In genomic region chr11:9687736-9688494, GRCh38 we compare ENCODE assay signal across 10 cellular contexts. TPM values are rescaled to one million over a fixed set of nuclear protein-coding genes. Genes with fewer than 3 reads are reported as not detected.
DNase-seq lines count a peak whose midpoint lies in the region; TF ChIP-seq lines count a peak whose summit lies in the region.
"Had no signal": no experiment of that assay in that cellular context is flagged by ENCODE, and none has a peak within 500 bp of the region (broad histone marks: within the 10 kb centered on the region; RNA-seq: fewer than 3 reads in every experiment).

No MANE protein-coding gene starts in this region.

- no TSS peak for BruUV-seq in mammary epithelial cell (replicated peaks; lab: Mats Ljungman, UMichigan)

- H3K9me3 ChIP-seq in breast epithelium (no peaks in the 10 kb centered on the region), mammary epithelial cell (replicated peaks; ENCODE audit: insufficient read depth, low read length) (no peaks in the 10 kb centered on the region), uterus (no peaks in the 10 kb centered on the region)

- H3K4me1 ChIP-seq in breast epithelium (peaks cover 0 to 31% of the 10 kb centered on the region in 2 donors), mammary epithelial cell (ENCODE audit: insufficient read depth, low read length) (peaks cover 47% of the 10 kb centered on the region), uterus (peaks cover 0 to 19% of the 10 kb centered on the region in 2 donors)

- CTCF ChIA-PET in mammary epithelial cell (lab: Charles Lee; ENCODE audit: low non-redundant PET) = no interaction called here

- H3K4me3 Mint-ChIP-seq in endothelial cell (ENCODE audit: unreplicated experiment) = no peak overlapping the region
- H3K4me3 Mint-ChIP-seq: endodermal cell had no signal

- H2AFZ ChIP-seq in mammary epithelial cell (ENCODE audit: low read depth, low read length) = no peak overlapping the region

- no peak overlapping the region for H3K9ac ChIP-seq in mammary epithelial cell (ENCODE audit: insufficient read depth, low read length)

- peaks cover 16% of the 10 kb centered on the region for H3K4me1 Mint-ChIP-seq in endothelial cell (ENCODE audit: unreplicated experiment)

- intact Hi-C loops in breast epithelium (cut with DNase I; ENCODE audit: low total_unique reads) (loop anchor here (1.0 kb wide), 1 partner anchor 27 kb away; no protein-coding TSS in a partner anchor), mammary epithelial cell (cut with micrococcal nuclease) (no loop called here), uterus (cut with DNase I; ENCODE audit: low total_unique reads) (no loop called here)

- 85% methylated on average over 2 of the region's 2 CpGs for WGBS in mammary epithelial cell (ENCODE audit: low coverage, missing lambda C conversion rate)

- H3K36me3 ChIP-seq in breast epithelium (no peaks in the 10 kb centered on the region), mammary epithelial cell (ENCODE audit: insufficient read depth, low read length) (no peaks in the 10 kb centered on the region), uterus (no peaks in the 10 kb centered on the region)

- TF ChIP-seq CTCF in breast epithelium (IDR thresholded peaks at IDR 0.05) = no peak
- TF ChIP-seq CTCF in mammary epithelial cell (conservative IDR thresholded peaks at IDR 0.05 in 1 of 2, IDR thresholded peaks at IDR 0.05 in 1 of 2; ENCODE audit: extremely low read depth in 1 of 2, insufficient read depth in 1 of 2, low read depth in 1 of 2, low read length in 2 of 2) = no peak
- no peak for TF ChIP-seq CTCF in cardiac fibroblast (IDR thresholded peaks at IDR 0.05; ENCODE audit: low read depth, low read length)
- no peak for TF ChIP-seq CTCF in uterus (IDR thresholded peaks at IDR 0.05)
- TF ChIP-seq CTCF in endothelial cell (IDR thresholded peaks at IDR 0.05; ENCODE audit: unreplicated experiment) = no peak

- H3K36me3 Mint-ChIP-seq in endothelial cell (ENCODE audit: low read depth, unreplicated experiment) = no peaks in the 10 kb centered on the region

- H3K27ac Mint-ChIP-seq in endothelial cell (ENCODE audit: unreplicated experiment) = no peak overlapping the region
- H3K27ac Mint-ChIP-seq: endodermal cell had no signal

- H3K27me3 ChIP-seq in breast epithelium (no peaks in the 10 kb centered on the region), mammary epithelial cell (ENCODE audit: insufficient read depth, low read length) (no peaks in the 10 kb centered on the region), uterus (no peaks in the 10 kb centered on the region)

- H3K27me3 Mint-ChIP-seq in endothelial cell (ENCODE audit: unreplicated experiment) = no peaks in the 10 kb centered on the region

- H3K27ac ChIP-seq in breast epithelium = peak overlapping the region; percentile 70 to 88
- H3K27ac ChIP-seq in mammary epithelial cell (ENCODE audit: insufficient read depth, low read depth, low read length) = no peak overlapping the region
- H3K27ac ChIP-seq in uterus = peak overlapping the region; percentile 77 to 80

- in situ Hi-C loops in mammary epithelial cell (cut with MboI; ENCODE audit: low sequenced_read_pairs in 2 of 2) = no loop called here

- no peaks in the 10 kb centered on the region for H3K9me3 Mint-ChIP-seq in endothelial cell (ENCODE audit: unreplicated experiment)
- H3K9me3 Mint-ChIP-seq: endodermal cell had no signal

- TF ChIP-seq POLR2A in breast epithelium (IDR thresholded peaks at IDR 0.05) (no peak), uterus (IDR thresholded peaks at IDR 0.05) (no peak)

- no peaks in the 10 kb centered on the region for H4K20me1 ChIP-seq in mammary epithelial cell (ENCODE audit: insufficient read depth, low read length)

- H3K4me3 ChIP-seq in breast epithelium (no peak overlapping the region), mammary epithelial cell (replicated peaks in 1 of 3; ENCODE audit: insufficient read depth in 1 of 3, low read depth in 2 of 3, low read length in 3 of 3) (no peak overlapping the region), cardiac fibroblast (replicated peaks in 1 of 2; ENCODE audit: low read depth in 2 of 2, low read length in 2 of 2) (no peak overlapping the region), uterus (no peak overlapping the region)

- dilution Hi-C loops in mammary epithelial cell (cut with HindIII; ENCODE audit: low sequenced_read_pairs) = no loop called here

- peaks cover 87% of the 10 kb centered on the region for H3K79me2 ChIP-seq in mammary epithelial cell (ENCODE audit: insufficient read depth, low read length)

- DNase-seq in breast epithelium (ENCODE audit: low spot score in 2 of 2) (no peak), mammary epithelial cell (no peak), cardiac fibroblast (ENCODE audit: low read depth in 2 of 2) (peak; percentile 52 to 72), lung microvascular endothelial cell (ENCODE audit: low read depth in 2 of 2) (peak; percentile 30 to 61), uterus (no peak), endothelial cell (ENCODE audit: low spot score) (no peak), cerebellar nuclear complex (lab: John Stamatoyannopoulos, UW) (no peak), NK-92 (lab: John Stamatoyannopoulos, UW; ENCODE audit: unreplicated experiment) (no peak)
- DNase-seq: activated T-cell treated with anti-CD3 and anti-CD28 coated beads, Interleukin-2, amount 50 U/mL, for 1 hour; endodermal cell had no signal

- no peak overlapping the region for H3K4me2 ChIP-seq in mammary epithelial cell (ENCODE audit: insufficient read depth, low read depth, low read length)

RNA-seq across cellular contexts. Expression of gene SWAP70, which starts 24.0 kb away (rescaled TPM):
- total RNA-seq in breast epithelium (10 to 100 TPM; 36.8 to 64.5 (median 60.6) TPM), mammary epithelial cell (10 to 100 TPM; 40.4 to 51.2 TPM), lung microvascular endothelial cell (47.7 and 59.5 TPM in 2 replicates), uterus (10 to 100 TPM; 11.5 to 65.6 (median 41.5) TPM), endothelial cell (ENCODE audit: unreplicated experiment) (36.0 TPM)
- polyA plus RNA-seq in mammary epithelial cell = 16.7 TPM
- 27.4 TPM for polyA minus RNA-seq in mammary epithelial cell

Comparison
In these comparisons a context has a peak if more than half of its experiments do, and no peak if none do; other contexts are left out.
1. DNase-seq: peak in cardiac fibroblast (2 of 2) and lung microvascular endothelial cell (2 of 2); none in breast epithelium (0 of 2), mammary epithelial cell (single experiment), uterus (0 of 2), endothelial cell (single experiment), cerebellar nuclear complex (0 of 2) and NK-92 (single experiment).